ENCODE assay signal across 8 cellular contexts in the genomic region with DNA sequence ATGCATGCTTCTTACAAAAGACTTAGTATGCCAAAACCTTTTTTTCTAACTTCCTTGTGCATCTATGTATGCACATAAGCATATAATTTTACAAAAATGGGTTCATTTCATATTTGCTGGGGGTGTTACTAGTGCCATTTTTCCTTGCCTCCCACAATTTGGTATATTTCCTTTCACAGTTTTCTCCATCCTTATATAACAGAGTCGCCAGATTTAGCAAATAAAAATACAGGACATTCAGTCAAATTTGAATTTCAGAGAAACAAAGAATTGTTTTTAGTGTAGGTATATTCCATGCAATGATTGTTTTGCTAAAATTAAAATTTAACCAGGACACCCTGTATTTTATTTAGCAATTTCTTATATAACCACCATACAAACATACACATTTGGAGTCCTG. TPM values are rescaled to one million over a fixed set of nuclear protein-coding genes. Genes with fewer than 3 reads are reported as not detected.
"Had no signal": no experiment of that assay in that cellular context is flagged by ENCODE, and none has a peak within 500 bp of the region (broad histone marks: within the 10 kb centered on the region; RNA-seq: fewer than 3 reads in every experiment).

No MANE protein-coding gene starts in this region.

- ATAC-seq: GM12878 had no signal

- H3K4me3 ChIP-seq: GM12878 had no signal

- FAIRE-seq: G401.6, GM12878, GM12891, GM12892, GM18507, GM19239 had no signal

- DNase-seq: GDM1, GF-D8 had no signal

RNA-seq across cellular contexts. Expression of a gene that starts 58.8 kb away (rescaled TPM):
- polyA plus RNA-seq: GM12878 had no signal

RNA-seq across cellular contexts. Expression of a gene that starts 59.5 kb away (rescaled TPM):
- polyA plus RNA-seq: GM12878 had no signal
